Comparison of ENCODE assay signal across 9 cellular contexts in the genomic region with DNA sequence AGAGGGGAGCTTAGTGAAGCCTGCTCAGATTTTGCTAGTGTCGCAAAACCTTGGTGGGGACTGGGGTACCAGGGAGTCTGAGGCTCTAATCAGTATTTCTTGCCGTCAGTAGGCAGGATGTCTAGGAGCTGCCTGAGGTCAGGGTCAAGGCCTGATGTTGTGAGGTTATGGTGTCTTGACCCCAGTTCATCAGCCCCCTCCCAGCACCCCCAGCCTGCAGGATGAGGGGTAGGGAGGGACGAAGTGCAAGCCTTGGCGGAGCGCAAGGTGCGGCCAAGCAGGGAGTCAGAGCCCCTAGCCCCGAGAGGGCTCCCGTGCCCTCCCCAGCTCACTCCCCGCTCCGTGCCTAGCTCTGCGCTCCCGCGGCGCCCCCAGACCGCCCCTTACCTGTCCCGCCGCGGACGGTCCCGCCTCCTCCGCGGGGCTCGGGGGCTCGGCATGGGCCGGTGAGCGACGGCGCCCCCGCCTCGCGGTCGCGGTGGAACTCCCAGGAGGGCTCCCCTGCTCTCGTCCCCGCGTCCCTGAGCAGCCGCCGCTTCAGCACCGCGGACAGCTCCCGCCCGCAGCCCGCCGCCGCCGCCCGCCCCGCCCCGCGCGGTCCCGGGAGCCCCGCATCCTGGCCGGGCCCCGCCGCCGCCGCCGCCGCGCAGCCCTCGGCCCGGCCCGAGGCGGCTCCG. TPM values are rescaled to one million over a fixed set of nuclear protein-coding genes. Genes with fewer than 3 reads are reported as not detected.
DNase-seq lines count a peak whose midpoint lies in the region; ATAC-seq and TF ChIP-seq lines count a peak whose summit lies in the region.
"Had no signal": no experiment of that assay in that cellular context is flagged by ENCODE, and none has a peak within 500 bp of the region (broad histone marks: within the 10 kb centered on the region; RNA-seq: fewer than 3 reads in every experiment).

No MANE protein-coding gene starts in this region.

- no peak for TF ChIP-seq CTCF in HEK293 (tag by site-specific recombination; IDR thresholded peaks at IDR 0.05)
- no peak for TF ChIP-seq CTCF in nephron progenitor cell (IDR thresholded peaks at IDR 0.05)

- no peak overlapping the region for H3K27ac Mint-ChIP-seq in activated CD4-positive, alpha-beta T cell treated with anti-CD3 and anti-CD28 coated beads, Interleukin-2, amount 10 ng/mL, durations not matched to agents 7 days and 5 days
- H3K27ac Mint-ChIP-seq in effector memory CD8-positive, alpha-beta T cell, result no peak overlapping the region
- H3K27ac Mint-ChIP-seq in nephron progenitor cell, result no peak overlapping the region

- peak; percentile 82 for ATAC-seq in effector memory CD8-positive, alpha-beta T cell (replicated peaks)
- ATAC-seq in GM21576 (IDR thresholded peaks at IDR 0.05; ENCODE audit: unreplicated experiment) (no peak), GM21381 (IDR thresholded peaks at IDR 0.05; ENCODE audit: unreplicated experiment) (no peak), GM18907 (IDR thresholded peaks at IDR 0.05; ENCODE audit: unreplicated experiment) (no peak)

- POLR2A ChIA-PET in HEK293 (lab: Yijun Ruan, JAX), result no interaction called here
- POLR2A ChIA-PET in activated CD4-positive, alpha-beta T cell treated with anti-CD3 and anti-CD28 coated beads, Interleukin-2, amount 10 ng/mL, durations not matched to agents 7 days and 5 days (lab: Charles Lee), result no interaction called here

- CTCF ChIA-PET in HEK293 (lab: Yijun Ruan, JAX), result interaction anchor here (0.6 to 1.1 kb wide), 4 partner anchors 9 to 187 kb away, joined by 3 read pairs; no protein-coding TSS in a partner anchor
- CTCF ChIA-PET in activated CD4-positive, alpha-beta T cell treated with anti-CD3 and anti-CD28 coated beads, Interleukin-2, amount 10 ng/mL, durations not matched to agents 7 days and 5 days (lab: Charles Lee), result interaction anchor here (0.6 kb wide), 1 partner anchor 117 kb away, joined by 3 read pairs; no protein-coding TSS in a partner anchor

- H3K4me1 Mint-ChIP-seq in activated CD4-positive, alpha-beta T cell treated with anti-CD3 and anti-CD28 coated beads, Interleukin-2, amount 10 ng/mL, durations not matched to agents 7 days and 5 days, result peaks cover 2% of the 10 kb centered on the region
- peaks cover 2 to 3% of the 10 kb centered on the region in 2 donors for H3K4me1 Mint-ChIP-seq in effector memory CD8-positive, alpha-beta T cell (ENCODE audit: low read depth in 2 of 2)
- no peaks in the 10 kb centered on the region for H3K4me1 Mint-ChIP-seq in nephron progenitor cell

- peak overlapping the region; percentile 19 for H3K4me3 ChIP-seq in HEK293 (ENCODE audit: low read depth, low read length)

- H3K4me1 ChIP-seq in HEK293 (ENCODE audit: control insufficient read depth, insufficient read depth, low read length), result no peaks in the 10 kb centered on the region

- no peaks in the 10 kb centered on the region for H3K9me3 Mint-ChIP-seq in activated CD4-positive, alpha-beta T cell treated with anti-CD3 and anti-CD28 coated beads, Interleukin-2, amount 10 ng/mL, durations not matched to agents 7 days and 5 days
- H3K9me3 Mint-ChIP-seq in effector memory CD8-positive, alpha-beta T cell, result no peaks in the 10 kb centered on the region
- peaks cover 4% of the 10 kb centered on the region for H3K9me3 Mint-ChIP-seq in nephron progenitor cell

- peaks cover 43% of the 10 kb centered on the region for H3K27me3 Mint-ChIP-seq in activated CD4-positive, alpha-beta T cell treated with anti-CD3 and anti-CD28 coated beads, Interleukin-2, amount 10 ng/mL, durations not matched to agents 7 days and 5 days
- H3K27me3 Mint-ChIP-seq in effector memory CD8-positive, alpha-beta T cell, result peaks cover 62 to 70% of the 10 kb centered on the region in 2 donors
- H3K27me3 Mint-ChIP-seq in nephron progenitor cell (ENCODE audit: low read depth, poor library complexity), result peaks cover 44% of the 10 kb centered on the region

- no peak overlapping the region for H3K4me3 Mint-ChIP-seq in activated CD4-positive, alpha-beta T cell treated with anti-CD3 and anti-CD28 coated beads, Interleukin-2, amount 10 ng/mL, durations not matched to agents 7 days and 5 days
- no peak overlapping the region for H3K4me3 Mint-ChIP-seq in effector memory CD8-positive, alpha-beta T cell
- no peak overlapping the region for H3K4me3 Mint-ChIP-seq in nephron progenitor cell

- H3K36me3 ChIP-seq in HEK293 (ENCODE audit: control insufficient read depth in 2 of 2, insufficient read depth in 1 of 2, low read length in 2 of 2), result no peaks in the 10 kb centered on the region

- H3K9me3 ChIP-seq in HEK293 (ENCODE audit: control insufficient read depth, insufficient read depth, low read depth, low read length), result no peaks in the 10 kb centered on the region

- DNase-seq in activated CD4-positive, alpha-beta T cell treated with anti-CD3 and anti-CD28 coated beads, Interleukin-2, amount 10 ng/mL, durations not matched to agents 7 days and 5 days, result peak; percentile 57
- DNase-seq in effector memory CD8-positive, alpha-beta T cell, result peak; percentile 42 to 58 (median 46)
- DNase-seq in nephron progenitor cell (peak; percentile 94), NCI-H1930 (lab: John Stamatoyannopoulos, UW) (no peak)

- H3K27ac ChIP-seq in HEK293 (ENCODE audit: extremely low read depth, low read depth, low read length), result no peak overlapping the region

- no peaks in the 10 kb centered on the region for H3K36me3 Mint-ChIP-seq in activated CD4-positive, alpha-beta T cell treated with anti-CD3 and anti-CD28 coated beads, Interleukin-2, amount 10 ng/mL, durations not matched to agents 7 days and 5 days (ENCODE audit: low read depth)
- H3K36me3 Mint-ChIP-seq in effector memory CD8-positive, alpha-beta T cell (ENCODE audit: insufficient read depth), result peaks cover 9% of the 10 kb centered on the region
- H3K36me3 Mint-ChIP-seq in nephron progenitor cell (ENCODE audit: low read depth), result no peaks in the 10 kb centered on the region
- H3K36me3 Mint-ChIP-seq: IgD-negative memory B cell had no signal

TF ChIP-seq in HEK293, 187 proteins besides CTCF, POLR2A, EP300 and RAD21 (continues in another document):
- TF ChIP-seq, protein P1, sequence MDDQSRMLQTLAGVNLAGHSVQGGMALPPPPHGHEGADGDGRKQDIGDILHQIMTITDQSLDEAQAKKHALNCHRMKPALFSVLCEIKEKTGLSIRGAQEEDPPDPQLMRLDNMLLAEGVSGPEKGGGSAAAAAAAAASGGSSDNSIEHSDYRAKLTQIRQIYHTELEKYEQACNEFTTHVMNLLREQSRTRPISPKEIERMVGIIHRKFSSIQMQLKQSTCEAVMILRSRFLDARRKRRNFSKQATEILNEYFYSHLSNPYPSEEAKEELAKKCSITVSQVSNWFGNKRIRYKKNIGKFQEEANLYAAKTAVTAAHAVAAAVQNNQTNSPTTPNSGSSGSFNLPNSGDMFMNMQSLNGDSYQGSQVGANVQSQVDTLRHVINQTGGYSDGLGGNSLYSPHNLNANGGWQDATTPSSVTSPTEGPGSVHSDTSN (CRISPR knock-in tag; IDR thresholded peaks at IDR 0.05), result 0 out of 2 replicates have a peak, but pooled peaks have one; percentile 54
- TF ChIP-seq OSR2 (tag by site-specific recombination; IDR thresholded peaks at IDR 0.05) (no peak), GLI2 (tag by site-specific recombination; IDR thresholded peaks at IDR 0.05; ENCODE audit: borderline replicate concordance, low read depth) (no peak), TRIM28 (IDR thresholded peaks at IDR 0.05; ENCODE audit: borderline replicate concordance, low read length) (no peak), ZNF549 (tag by site-specific recombination; IDR thresholded peaks at IDR 0.05) (no peak)
- TF ChIP-seq, protein P2, sequence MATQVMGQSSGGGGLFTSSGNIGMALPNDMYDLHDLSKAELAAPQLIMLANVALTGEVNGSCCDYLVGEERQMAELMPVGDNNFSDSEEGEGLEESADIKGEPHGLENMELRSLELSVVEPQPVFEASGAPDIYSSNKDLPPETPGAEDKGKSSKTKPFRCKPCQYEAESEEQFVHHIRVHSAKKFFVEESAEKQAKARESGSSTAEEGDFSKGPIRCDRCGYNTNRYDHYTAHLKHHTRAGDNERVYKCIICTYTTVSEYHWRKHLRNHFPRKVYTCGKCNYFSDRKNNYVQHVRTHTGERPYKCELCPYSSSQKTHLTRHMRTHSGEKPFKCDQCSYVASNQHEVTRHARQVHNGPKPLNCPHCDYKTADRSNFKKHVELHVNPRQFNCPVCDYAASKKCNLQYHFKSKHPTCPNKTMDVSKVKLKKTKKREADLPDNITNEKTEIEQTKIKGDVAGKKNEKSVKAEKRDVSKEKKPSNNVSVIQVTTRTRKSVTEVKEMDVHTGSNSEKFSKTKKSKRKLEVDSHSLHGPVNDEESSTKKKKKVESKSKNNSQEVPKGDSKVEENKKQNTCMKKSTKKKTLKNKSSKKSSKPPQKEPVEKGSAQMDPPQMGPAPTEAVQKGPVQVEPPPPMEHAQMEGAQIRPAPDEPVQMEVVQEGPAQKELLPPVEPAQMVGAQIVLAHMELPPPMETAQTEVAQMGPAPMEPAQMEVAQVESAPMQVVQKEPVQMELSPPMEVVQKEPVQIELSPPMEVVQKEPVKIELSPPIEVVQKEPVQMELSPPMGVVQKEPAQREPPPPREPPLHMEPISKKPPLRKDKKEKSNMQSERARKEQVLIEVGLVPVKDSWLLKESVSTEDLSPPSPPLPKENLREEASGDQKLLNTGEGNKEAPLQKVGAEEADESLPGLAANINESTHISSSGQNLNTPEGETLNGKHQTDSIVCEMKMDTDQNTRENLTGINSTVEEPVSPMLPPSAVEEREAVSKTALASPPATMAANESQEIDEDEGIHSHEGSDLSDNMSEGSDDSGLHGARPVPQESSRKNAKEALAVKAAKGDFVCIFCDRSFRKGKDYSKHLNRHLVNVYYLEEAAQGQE (tag by site-specific recombination; IDR thresholded peaks at IDR 0.05), result peak; percentile 72; the same call in 1 of the 2 replicates
- TF ChIP-seq, protein P3, sequence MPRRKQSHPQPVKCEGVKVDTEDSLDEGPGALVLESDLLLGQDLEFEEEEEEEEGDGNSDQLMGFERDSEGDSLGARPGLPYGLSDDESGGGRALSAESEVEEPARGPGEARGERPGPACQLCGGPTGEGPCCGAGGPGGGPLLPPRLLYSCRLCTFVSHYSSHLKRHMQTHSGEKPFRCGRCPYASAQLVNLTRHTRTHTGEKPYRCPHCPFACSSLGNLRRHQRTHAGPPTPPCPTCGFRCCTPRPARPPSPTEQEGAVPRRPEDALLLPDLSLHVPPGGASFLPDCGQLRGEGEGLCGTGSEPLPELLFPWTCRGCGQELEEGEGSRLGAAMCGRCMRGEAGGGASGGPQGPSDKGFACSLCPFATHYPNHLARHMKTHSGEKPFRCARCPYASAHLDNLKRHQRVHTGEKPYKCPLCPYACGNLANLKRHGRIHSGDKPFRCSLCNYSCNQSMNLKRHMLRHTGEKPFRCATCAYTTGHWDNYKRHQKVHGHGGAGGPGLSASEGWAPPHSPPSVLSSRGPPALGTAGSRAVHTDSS (tag by site-specific recombination; IDR thresholded peaks at IDR 0.05), result no peak

RNA-seq across cellular contexts. Expression of a gene that starts 0.3 kb away (rescaled TPM):
- total RNA-seq in activated CD4-positive, alpha-beta T cell treated with anti-CD3 and anti-CD28 coated beads, Interleukin-2, amount 10 ng/mL, durations not matched to agents 7 days and 5 days, result not detected

Comparison
In these comparisons a context has a peak if more than half of its experiments do, and no peak if none do; other contexts are left out.
1. DNase-seq: peak in activated CD4-positive, alpha-beta T cell treated with anti-CD3 and anti-CD28 coated beads, Interleukin-2, amount 10 ng/mL, durations not matched to agents 7 days and 5 days (single experiment), effector memory CD8-positive, alpha-beta T cell (3 of 3) and nephron progenitor cell (single experiment); none in NCI-H1930 (0 of 2).